ENCODE assay signal across 33 cellular contexts in the genomic region with DNA sequence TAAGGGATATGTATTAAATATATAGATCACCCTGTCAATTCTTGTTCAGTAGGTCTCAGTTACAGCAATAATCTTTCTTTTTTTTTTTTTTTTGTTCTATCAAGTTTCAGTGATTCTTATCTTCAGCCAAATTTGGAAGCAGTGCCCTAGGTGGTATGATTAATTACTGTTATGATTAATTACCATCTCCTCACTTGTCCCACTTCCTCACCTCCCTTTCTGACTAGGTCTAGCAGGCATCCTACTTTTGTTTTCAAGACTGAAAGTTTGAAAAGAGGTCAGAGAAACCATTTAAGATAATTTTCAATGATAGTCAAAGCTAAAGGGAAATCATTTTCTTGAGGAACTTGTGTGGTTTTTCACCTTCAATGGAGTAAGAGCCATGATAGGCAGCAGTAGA.
"Had no signal": no experiment of that assay in that cellular context is flagged by ENCODE, and none has a peak within 500 bp of the region (broad histone marks: within the 10 kb centered on the region; RNA-seq: fewer than 3 reads in every experiment).

No MANE protein-coding gene starts in this region.

- H3K4me3 ChIP-seq: adrenal gland, body of pancreas, breast epithelium had no signal

- FAIRE-seq: astrocyte had no signal

- H3K4me1 Mint-ChIP-seq: activated B cell treated with CpG ODN at 0.5 μM for 24 hours; activated CD4-positive, alpha-beta T cell treated with anti-CD3 and anti-CD28 coated beads, Interleukin-2, amount 10 ng/mL, durations not matched to agents 24 days and 14 days; activated naive CD8-positive, alpha-beta T cell treated with anti-CD3 and anti-CD28 coated beads, Interleukin-2, amount 10 ng/mL, durations not matched to agents 7 days and 5 days had no signal

- H3K36me3 Mint-ChIP-seq: activated naive CD8-positive, alpha-beta T cell treated with anti-CD3 and anti-CD28 coated beads, Interleukin-2, amount 10 ng/mL, durations not matched to agents 7 days and 5 days had no signal

- H3K36me3 ChIP-seq: adrenal gland, breast epithelium had no signal

- H3K4me2 ChIP-seq: KMS-11 had no signal

- H3K27ac ChIP-seq: adrenal gland, body of pancreas, breast epithelium, KMS-11, VCaP had no signal

- ATAC-seq: body of pancreas had no signal

- H3K4me1 ChIP-seq: adrenal gland, body of pancreas, breast epithelium had no signal

- H3K27me3 ChIP-seq: adrenal gland, body of pancreas, breast epithelium had no signal

- H3K9ac ChIP-seq: KMS-11 had no signal

- H3K27ac Mint-ChIP-seq: activated B cell treated with CpG ODN at 0.5 μM for 24 hours; activated CD4-positive, alpha-beta T cell treated with anti-CD3 and anti-CD28 coated beads, Interleukin-2, amount 10 ng/mL, durations not matched to agents 24 days and 14 days; activated naive CD8-positive, alpha-beta T cell treated with anti-CD3 and anti-CD28 coated beads, Interleukin-2, amount 10 ng/mL, durations not matched to agents 7 days and 5 days; activated T-helper 1 cell treated with anti-CD3 and anti-CD28 coated beads, Interleukin-12 subunit alpha, Interleukin-12 subunit beta, Interleukin-2, Interleukin-4 antibody, amounts not matched to agents 30 ng/mL and 10 ng/mL and 1 ng/mL, durations not matched to agents 14 hours and 24 hours and 36 hours had no signal

- H3K9me3 ChIP-seq: adrenal gland, body of pancreas, breast epithelium had no signal

- DNase-seq: activated B cell treated with CpG ODN at 0.5 μM for 24 hours; activated CD4-positive, alpha-beta T cell treated with anti-CD3 and anti-CD28 coated beads, Interleukin-2, amount 10 ng/mL, durations not matched to agents 24 days and 14 days; activated CD4-positive, alpha-beta T cell treated with anti-CD3 and anti-CD28 coated beads, Interleukin-2, amount 50 U/mL, for 4 hours; activated CD4-positive, CD25-positive, alpha-beta regulatory T cell treated with anti-CD3 and anti-CD28 coated beads, Interleukin-2, amount 50 U/mL, for 72 hours; activated CD8-positive, alpha-beta memory T cell treated with anti-CD3 and anti-CD28 coated beads, Interleukin-2, amount 50 U/mL, for 4 hours; activated effector memory CD4-positive, alpha-beta T cell treated with anti-CD3 and anti-CD28 coated beads, Interleukin-2, amount 50 U/mL, for 16 hours; activated naive CD4-positive, alpha-beta T cell; activated naive CD4-positive, alpha-beta T cell treated with anti-CD3 and anti-CD28 coated beads, Interleukin-2, amount 50 U/mL, for 16 hours; activated naive CD8-positive, alpha-beta T cell treated with anti-CD3 and anti-CD28 coated beads, Interleukin-2, amount 10 ng/mL, durations not matched to agents 7 days and 5 days; activated T-cell treated with anti-CD3 and anti-CD28 coated beads for 4 hours; adrenal gland; body of pancreas; cerebellar nuclear complex; MM.1S; MV-4-11; NCI-H1092; NCI-H1436 treated with DMSO at 0.1 percent for 48 hours; NCI-H1694 treated with DMSO at 0.1 percent for 48 hours; NCI-H2029; NCI-H510A; NCI-H526; NCI-H748 treated with DMSO at 0.1 percent for 48 hours; OCI-M1; Right ventricle myocardium superior; SW 1271; T-helper 1 cell; T-helper 2 cell; T-helper 9 cell had no signal

- H3K4me3 Mint-ChIP-seq: activated B cell treated with CpG ODN at 0.5 μM for 24 hours; activated CD4-positive, alpha-beta T cell treated with anti-CD3 and anti-CD28 coated beads, Interleukin-2, amount 10 ng/mL, durations not matched to agents 24 days and 14 days; activated naive CD8-positive, alpha-beta T cell treated with anti-CD3 and anti-CD28 coated beads, Interleukin-2, amount 10 ng/mL, durations not matched to agents 7 days and 5 days; activated T-helper 1 cell treated with anti-CD3 and anti-CD28 coated beads, Interleukin-12 subunit alpha, Interleukin-12 subunit beta, Interleukin-2, Interleukin-4 antibody, amounts not matched to agents 30 ng/mL and 10 ng/mL and 1 ng/mL, durations not matched to agents 14 hours and 24 hours and 36 hours had no signal

- H3K9me3 Mint-ChIP-seq: activated T-helper 1 cell treated with anti-CD3 and anti-CD28 coated beads, Interleukin-12 subunit alpha, Interleukin-12 subunit beta, Interleukin-2, Interleukin-4 antibody, amounts not matched to agents 30 ng/mL and 10 ng/mL and 1 ng/mL, durations not matched to agents 14 hours and 24 hours and 36 hours had no signal

- H3K27me3 Mint-ChIP-seq: activated B cell treated with CpG ODN at 0.5 μM for 24 hours; activated CD4-positive, alpha-beta T cell treated with anti-CD3 and anti-CD28 coated beads, Interleukin-2, amount 10 ng/mL, durations not matched to agents 24 days and 14 days; activated naive CD8-positive, alpha-beta T cell treated with anti-CD3 and anti-CD28 coated beads, Interleukin-2, amount 10 ng/mL, durations not matched to agents 7 days and 5 days had no signal
